In genomic region chr18:48418000-48418399, GRCh38 we compare ENCODE assay signal across 23 cellular contexts. TPM values are rescaled to one million over a fixed set of nuclear protein-coding genes. Genes with fewer than 3 reads are reported as not detected.
A peak's percentile ranks its signal among the peaks of the same experiment; 100 is the strongest.
DNase-seq lines count a peak whose midpoint lies in the region; ATAC-seq, FAIRE-seq and TF ChIP-seq lines count a peak whose summit lies in the region.
"Had no signal": no experiment of that assay in that cellular context is flagged by ENCODE, and none has a peak within 500 bp of the region (broad histone marks: within the 10 kb centered on the region; RNA-seq: fewer than 3 reads in every experiment).

No MANE protein-coding gene starts in this region.

- H3K9me3 Mint-ChIP-seq in activated CD4-positive, alpha-beta T cell treated with anti-CD3 and anti-CD28 coated beads for 36 hours (ENCODE audit: low read depth): no peaks in the 10 kb centered on the region
- peaks cover 5% of the 10 kb centered on the region for H3K9me3 Mint-ChIP-seq in glutamatergic neuron (ENCODE audit: unreplicated experiment)

- intact Hi-C loops in activated CD4-positive, alpha-beta T cell treated with anti-CD3 and anti-CD28 coated beads for 36 hours (cut with DNase I, micrococcal nuclease): no loop called here
- intact Hi-C loops in pancreas (cut with DNase I): no loop called here

- H3K4me1 Mint-ChIP-seq in activated CD4-positive, alpha-beta T cell treated with anti-CD3 and anti-CD28 coated beads for 36 hours: no peaks in the 10 kb centered on the region
- H3K4me1 Mint-ChIP-seq in glutamatergic neuron (ENCODE audit: low read depth, unreplicated experiment): peaks cover 7% of the 10 kb centered on the region
- H3K4me1 Mint-ChIP-seq: CD8-positive, alpha-beta memory T cell had no signal

- H3K27ac ChIP-seq in pancreas: no peak overlapping the region

- TF ChIP-seq CTCF in glutamatergic neuron (IDR thresholded peaks at IDR 0.05; ENCODE audit: partially characterized antibody, unreplicated experiment): no peak
- no peak for TF ChIP-seq CTCF in pancreas (IDR thresholded peaks at IDR 0.05)

- no peak overlapping the region for H3K4me3 Mint-ChIP-seq in activated CD4-positive, alpha-beta T cell treated with anti-CD3 and anti-CD28 coated beads for 36 hours
- no peak overlapping the region for H3K4me3 Mint-ChIP-seq in glutamatergic neuron (ENCODE audit: unreplicated experiment)
- H3K4me3 Mint-ChIP-seq: CD8-positive, alpha-beta memory T cell had no signal

- no peaks in the 10 kb centered on the region for H3K9me3 ChIP-seq in pancreas
- H3K9me3 ChIP-seq: BE2C had no signal

- peak; percentile 28 for DNase-seq in activated CD4-positive, alpha-beta T cell treated with anti-CD3 and anti-CD28 coated beads for 36 hours
- DNase-seq in activated CD4-positive, alpha-beta T cell treated with anti-CD3 and anti-CD28 coated beads for 1 hour: no peak
- DNase-seq in MV-4-11 (lab: John Stamatoyannopoulos, UW) (peak; percentile 63), glutamatergic neuron (no peak), NCI-H187 treated with DMSO at 0.1 percent for 48 hours (lab: John Stamatoyannopoulos, UW) (no peak), H4 (ENCODE audit: low spot score) (no peak), nucleus accumbens (lab: John Stamatoyannopoulos, UW) (no peak), pancreas (no peak)
- DNase-seq: BE2C; CD8-positive, alpha-beta memory T cell; DMS53; EL; GOT3; KBM-7; NCI-H1105; NCI-H1694; NCI-H226; NCI-H524; SW 1271 had no signal

- CTCF ChIA-PET in activated CD4-positive, alpha-beta T cell treated with anti-CD3 and anti-CD28 coated beads for 36 hours (lab: Charles Lee): no interaction called here

- no peak for FAIRE-seq in pancreas (lab: Jason Lieb, UNC)
- FAIRE-seq: A204.1, GM12891, GM18507 had no signal

- H3K4me3 ChIP-seq in pancreas: no peak overlapping the region

- no peaks in the 10 kb centered on the region for H3K4me1 ChIP-seq in pancreas
- H3K4me1 ChIP-seq: BE2C had no signal

- WGBS in pancreas, 2 donors: 77 to 90% methylated on average over 4 of the region's 4 CpGs

- peaks cover 64% of the 10 kb centered on the region for H3K27me3 Mint-ChIP-seq in activated CD4-positive, alpha-beta T cell treated with anti-CD3 and anti-CD28 coated beads for 36 hours
- H3K27me3 Mint-ChIP-seq in glutamatergic neuron (ENCODE audit: unreplicated experiment): peaks cover 6% of the 10 kb centered on the region

- POLR2A ChIA-PET in activated CD4-positive, alpha-beta T cell treated with anti-CD3 and anti-CD28 coated beads for 36 hours (lab: Charles Lee): no interaction called here

- ATAC-seq in activated CD4-positive, alpha-beta T cell treated with anti-CD3 and anti-CD28 coated beads for 36 hours: peak; percentile 71
- ATAC-seq in pancreas: no peak
- ATAC-seq: Panc1 had no signal

- H3K36me3 ChIP-seq in pancreas: no peaks in the 10 kb centered on the region
- H3K36me3 ChIP-seq: BE2C had no signal

- no peak overlapping the region for H3K27ac Mint-ChIP-seq in activated CD4-positive, alpha-beta T cell treated with anti-CD3 and anti-CD28 coated beads for 36 hours
- peak overlapping the region; percentile 17 for H3K27ac Mint-ChIP-seq in glutamatergic neuron (ENCODE audit: unreplicated experiment)
- H3K27ac Mint-ChIP-seq: CD8-positive, alpha-beta memory T cell had no signal

- no peaks in the 10 kb centered on the region for H3K36me3 Mint-ChIP-seq in activated CD4-positive, alpha-beta T cell treated with anti-CD3 and anti-CD28 coated beads for 36 hours (ENCODE audit: low read depth)
- peaks cover 6% of the 10 kb centered on the region for H3K36me3 Mint-ChIP-seq in glutamatergic neuron (ENCODE audit: unreplicated experiment)
- H3K36me3 Mint-ChIP-seq: CD8-positive, alpha-beta memory T cell had no signal

- H3K27me3 ChIP-seq in pancreas: no peaks in the 10 kb centered on the region
- H3K27me3 ChIP-seq: BE2C had no signal

RNA-seq across cellular contexts. Expression of gene ZBTB7C, which starts 8.8 kb away (rescaled TPM):
- total RNA-seq in activated CD4-positive, alpha-beta T cell treated with anti-CD3 and anti-CD28 coated beads for 36 hours: not detected
- total RNA-seq in glutamatergic neuron (ENCODE audit: unreplicated experiment) (10.6 TPM), pancreas (1 to 10 TPM in 4 of 6 donors, under 1 TPM in 2; 0.35 to 1.7 (median 1.1) TPM)
- total RNA-seq in H4 (2014; rRNA removed; shearing (Covaris generic)): 1.0 and 1.1 TPM in 2 replicates
- under 1 TPM; 0.45 to 0.57 TPM for polyA plus RNA-seq in pancreas
- polyA plus RNA-seq: CD8-positive, alpha-beta memory T cell had no signal

Comparison
In these comparisons a context has a peak if more than half of its experiments do, and no peak if none do; other contexts are left out.
1. DNase-seq: peak in activated CD4-positive, alpha-beta T cell treated with anti-CD3 and anti-CD28 coated beads for 36 hours (single experiment) and MV-4-11 (single experiment); none in activated CD4-positive, alpha-beta T cell treated with anti-CD3 and anti-CD28 coated beads for 1 hour (single experiment), glutamatergic neuron (single experiment), NCI-H187 treated with DMSO at 0.1 percent for 48 hours (single experiment), H4 (single experiment), nucleus accumbens (0 of 56) and pancreas (0 of 6).